ENCODE assay signal across 11 cellular contexts in genomic region chr17:77692571-77693161, GRCh38.
DNase-seq lines count a peak whose midpoint lies in the region; ATAC-seq and TF ChIP-seq lines count a peak whose summit lies in the region.
"Had no signal": no experiment of that assay in that cellular context is flagged by ENCODE, and none has a peak within 500 bp of the region (broad histone marks: within the 10 kb centered on the region; RNA-seq: fewer than 3 reads in every experiment).

No MANE protein-coding gene starts in this region.

- no peaks in the 10 kb centered on the region for H4K20me1 ChIP-seq in osteoblast (ENCODE audit: insufficient read depth, low read length)

- H3K4me3 Mint-ChIP-seq in activated naive CD8-positive, alpha-beta T cell treated with anti-CD3 and anti-CD28 coated beads for 36 hours = no peak overlapping the region
- no peak overlapping the region for H3K4me3 Mint-ChIP-seq in progenitor cell of endocrine pancreas (ENCODE audit: low read depth)

- no peaks in the 10 kb centered on the region; the same call in 1 of the 2 replicates for H3K27me3 ChIP-seq in MG63
- H3K27me3 ChIP-seq in osteoblast (ENCODE audit: insufficient read depth, low read length) = peaks cover 24% of the 10 kb centered on the region
- H3K27me3 ChIP-seq in psoas muscle (ENCODE audit: insufficient read depth in 3 of 3, low read length in 2 of 3) = peaks cover 0 to 37% (median 10%) of the 10 kb centered on the region in 3 donors

- H2AFZ ChIP-seq in osteoblast (ENCODE audit: low read length) = no peak overlapping the region

- peaks cover 29% of the 10 kb centered on the region for H3K4me1 Mint-ChIP-seq in activated naive CD8-positive, alpha-beta T cell treated with anti-CD3 and anti-CD28 coated beads for 36 hours
- peaks cover 4% of the 10 kb centered on the region for H3K4me1 Mint-ChIP-seq in progenitor cell of endocrine pancreas (ENCODE audit: low read depth)

- H3K27ac ChIP-seq in osteoblast (ENCODE audit: low read depth, low read length) (no peak overlapping the region), psoas muscle (no peak overlapping the region)
- H3K27ac ChIP-seq: SJSA1 had no signal

- H3K4me3 ChIP-seq in MG63 (no peak overlapping the region), osteoblast (ENCODE audit: insufficient read depth, low read length) (no peak overlapping the region), psoas muscle (no peak overlapping the region)
- H3K4me3 ChIP-seq: SJSA1 had no signal

- H3K27ac Mint-ChIP-seq in activated naive CD8-positive, alpha-beta T cell treated with anti-CD3 and anti-CD28 coated beads for 36 hours = no peak overlapping the region
- H3K27ac Mint-ChIP-seq in progenitor cell of endocrine pancreas = no peak overlapping the region

- no peak overlapping the region for H3K4me2 ChIP-seq in osteoblast (ENCODE audit: insufficient read depth, low read length)

- no peaks in the 10 kb centered on the region for H3K9me3 Mint-ChIP-seq in activated naive CD8-positive, alpha-beta T cell treated with anti-CD3 and anti-CD28 coated beads for 36 hours
- H3K9me3 Mint-ChIP-seq in progenitor cell of endocrine pancreas (ENCODE audit: low read depth) = no peaks in the 10 kb centered on the region

- H3K4me1 ChIP-seq in osteoblast (ENCODE audit: insufficient read depth, low read length) (peaks cover 4% of the 10 kb centered on the region), psoas muscle (no peaks in the 10 kb centered on the region)
- H3K4me1 ChIP-seq: SJSA1 had no signal

- in situ Hi-C loops in GM13977 (cut with MboI; ENCODE audit: low pct_unique_long_range_greater_than_20kb, low sequenced_read_pairs, unreplicated experiment) = no loop called here

- DNase-seq in GM13977 (ENCODE audit: low spot score) (peak; percentile 3), MG63 (peak; percentile 53), osteoblast (ENCODE audit: insufficient read length, low spot score, missing footprints) (peak; percentile 95), progenitor cell of endocrine pancreas (ENCODE audit: low spot score, unreplicated experiment) (no peak), psoas muscle (no peak)
- DNase-seq in activated naive CD8-positive, alpha-beta T cell treated with anti-CD3 and anti-CD28 coated beads for 36 hours = peak; percentile 12
- DNase-seq: activated gamma-delta T cell, NCI-H146, nucleus accumbens had no signal

- H3K36me3 ChIP-seq in MG63 (no peaks in the 10 kb centered on the region), osteoblast (ENCODE audit: insufficient read depth, low read length) (no peaks in the 10 kb centered on the region), psoas muscle (ENCODE audit: insufficient read depth in 1 of 2, low read depth in 1 of 2) (no peaks in the 10 kb centered on the region)
- H3K36me3 ChIP-seq: SJSA1 had no signal

- no peaks in the 10 kb centered on the region for H3K9me3 ChIP-seq in MG63
- no peaks in the 10 kb centered on the region for H3K9me3 ChIP-seq in osteoblast (ENCODE audit: low read depth, low read length)
- no peaks in the 10 kb centered on the region for H3K9me3 ChIP-seq in psoas muscle
- H3K9me3 ChIP-seq: SJSA1 had no signal

- no peak for ATAC-seq in psoas muscle
- ATAC-seq in GM18498 (IDR thresholded peaks at IDR 0.05; ENCODE audit: unreplicated experiment) = no peak

- no peaks in the 10 kb centered on the region for H3K36me3 Mint-ChIP-seq in activated naive CD8-positive, alpha-beta T cell treated with anti-CD3 and anti-CD28 coated beads for 36 hours
- H3K36me3 Mint-ChIP-seq in progenitor cell of endocrine pancreas (ENCODE audit: insufficient read depth) = no peaks in the 10 kb centered on the region

- 68 to 75% (median 69%) methylated on average over 12 of the region's 12 CpGs for WGBS in psoas muscle, 3 donors

- intact Hi-C loops in psoas muscle (cut with DNase I) = no loop called here

- no peaks in the 10 kb centered on the region for H3K79me2 ChIP-seq in osteoblast (ENCODE audit: insufficient read depth, low read length)

- H3K27me3 Mint-ChIP-seq in activated naive CD8-positive, alpha-beta T cell treated with anti-CD3 and anti-CD28 coated beads for 36 hours = peaks cover 11% of the 10 kb centered on the region
- H3K27me3 Mint-ChIP-seq in progenitor cell of endocrine pancreas = peaks cover 74% of the 10 kb centered on the region

- no peak for TF ChIP-seq CTCF in GM13977 (IDR thresholded peaks at IDR 0.05; ENCODE audit: extremely low read depth, insufficient read depth, missing control alignments)
- no peak for TF ChIP-seq CTCF in osteoblast (IDR thresholded peaks at IDR 0.05; ENCODE audit: extremely low read depth, low read depth, low read length)
- no peak for TF ChIP-seq CTCF in progenitor cell of endocrine pancreas (IDR thresholded peaks at IDR 0.05; ENCODE audit: unreplicated experiment)
- TF ChIP-seq CTCF in psoas muscle (IDR thresholded peaks at IDR 0.05) = no peak

Comparison
In these comparisons a context has a peak if more than half of its experiments do, and no peak if none do; other contexts are left out.
1. DNase-seq: peak in GM13977 (single experiment), MG63 (single experiment), activated naive CD8-positive, alpha-beta T cell treated with anti-CD3 and anti-CD28 coated beads for 36 hours (single experiment) and osteoblast (single experiment); none in progenitor cell of endocrine pancreas (single experiment) and psoas muscle (0 of 2).